In genomic region chr5:172044631-172045314, GRCh38 we compare ENCODE assay signal across 1 cellular context.
TF ChIP-seq lines count a peak whose summit lies in the region.

No MANE protein-coding gene starts in this region.

TF ChIP-seq in HCT116, 20 proteins besides CTCF, POLR2A, EP300 and RAD21 (continued from another document):
- TF ChIP-seq MAX (IDR thresholded peaks at IDR 0.05) (no peak), CBX3 (IDR thresholded peaks at IDR 0.05; ENCODE audit: low read depth) (no peak), FOSL1 (IDR thresholded peaks at IDR 0.05; ENCODE audit: low read depth) (no peak), ZNF274 (IDR thresholded peaks at IDR 0.05; ENCODE audit: low read depth, low read length) (no peak), SIN3A (IDR thresholded peaks at IDR 0.05; ENCODE audit: low read depth) (no peak), EGR1 (IDR thresholded peaks at IDR 0.05; ENCODE audit: low read depth) (no peak), JUND (IDR thresholded peaks at IDR 0.05) (no peak), ZFX (IDR thresholded peaks at IDR 0.05) (no peak), REST (IDR thresholded peaks at IDR 0.05; ENCODE audit: low read depth) (no peak), EZH2 (IDR thresholded peaks at IDR 0.05) (no peak), POLR2AphosphoS5 (IDR thresholded peaks at IDR 0.05; ENCODE audit: low read depth, low read length) (no peak), ATF3 (IDR thresholded peaks at IDR 0.05) (no peak)
